In genomic region chr9:129495422-129496186, GRCh38 we compare ENCODE assay signal across 8 cellular contexts.
A peak's percentile ranks its signal among the peaks of the same experiment; 100 is the strongest.
DNase-seq lines count a peak whose midpoint lies in the region; ATAC-seq, FAIRE-seq and TF ChIP-seq lines count a peak whose summit lies in the region.

No MANE protein-coding gene starts in this region.

- H3K36me3 ChIP-seq in smooth muscle cell (ENCODE audit: low read depth): no peaks in the 10 kb centered on the region

- peak; percentile 27 to 42; a peak in 1 of 5 replicates for TF ChIP-seq EP300 in A549 (IDR thresholded peaks at IDR 0.05)

- peaks cover 34% of the 10 kb centered on the region for H3K4me1 Mint-ChIP-seq in activated CD4-positive, alpha-beta T cell treated with anti-CD3 and anti-CD28 coated beads for 36 hours

- H4K20me1 ChIP-seq in smooth muscle cell (ENCODE audit: low read depth): no peaks in the 10 kb centered on the region

- no peak; the same call in 1 of the 2 replicates for TF ChIP-seq POLR2A in A549 (IDR thresholded peaks at IDR 0.05; ENCODE audit: low read length)

- peak; percentile 63 to 76 for ATAC-seq in A549
- ATAC-seq in GM21423 (IDR thresholded peaks at IDR 0.05; ENCODE audit: unreplicated experiment): peak; percentile 52
- peak; percentile 86 for ATAC-seq in activated CD4-positive, alpha-beta T cell treated with anti-CD3 and anti-CD28 coated beads for 36 hours
- no peak for ATAC-seq in GM19395 (IDR thresholded peaks at IDR 0.05; ENCODE audit: unreplicated experiment)

- intact Hi-C loops in activated CD4-positive, alpha-beta T cell treated with anti-CD3 and anti-CD28 coated beads for 36 hours (cut with DNase I, micrococcal nuclease): loop anchor here (1.0 to 10.0 kb wide), 6 partner anchors 7 to 459 kb away; partner anchors contain the start of genes CRAT (in 1 of the 2) and MIGA2 (in 1 of the 2)

- peak overlapping the region; percentile 46 for H3K9ac ChIP-seq in smooth muscle cell (ENCODE audit: low read depth)

- no peaks in the 10 kb centered on the region for H3K27me3 Mint-ChIP-seq in activated CD4-positive, alpha-beta T cell treated with anti-CD3 and anti-CD28 coated beads for 36 hours

- H3K4me2 ChIP-seq in A549 (peak overlapping the region; percentile 87), smooth muscle cell (peak overlapping the region; percentile 88)

- H3K27ac Mint-ChIP-seq in activated CD4-positive, alpha-beta T cell treated with anti-CD3 and anti-CD28 coated beads for 36 hours: peak overlapping the region; percentile 67

- FAIRE-seq in A549 (lab: Jason Lieb, UNC): no peak

- H3F3A ChIP-seq in smooth muscle cell (ENCODE audit: low read depth): peaks cover 37% of the 10 kb centered on the region

- no peaks in the 10 kb centered on the region for H3K9me3 ChIP-seq in A549
- no peaks in the 10 kb centered on the region for H3K9me3 ChIP-seq in smooth muscle cell (replicated peaks; ENCODE audit: low read depth)

- WGBS in A549 (ENCODE audit: missing lambda C conversion rate): under 1% methylated on average over 39 of the region's 43 CpGs
- 12% methylated on average over 42 of the region's 43 CpGs for WGBS in smooth muscle cell (ENCODE audit: low lambda C conversion rate)

- H3K27me3 ChIP-seq in smooth muscle cell (ENCODE audit: low read depth): no peaks in the 10 kb centered on the region

- peaks cover 17% of the 10 kb centered on the region for H3K36me3 Mint-ChIP-seq in activated CD4-positive, alpha-beta T cell treated with anti-CD3 and anti-CD28 coated beads for 36 hours (ENCODE audit: low read depth)

- peak; percentile 95 to 97 for DNase-seq in A549 (ENCODE audit: low read depth in 1 of 2, low spot score in 1 of 2)
- peak; percentile 78 for DNase-seq in NCI-H2227 treated with DMSO at 0.1 percent for 48 hours (lab: John Stamatoyannopoulos, UW)
- DNase-seq in activated CD4-positive, alpha-beta T cell treated with anti-CD3 and anti-CD28 coated beads for 36 hours: peak; percentile 92
- peak; percentile 71 to 91 for DNase-seq in cerebellar nuclear complex (lab: John Stamatoyannopoulos, UW)
- DNase-seq in iris pigment epithelial cell (ENCODE audit: low read depth): peak; percentile 90
- DNase-seq in smooth muscle cell (lab: John Stamatoyannopoulos, UW; ENCODE audit: unreplicated experiment): peak; percentile 54

- peak; percentile 14 to 50; a peak in 3 of 5 replicates for TF ChIP-seq RAD21 in A549 (conservative IDR thresholded peaks at IDR 0.05 in 1 of 2, IDR thresholded peaks at IDR 0.05 in 1 of 2)

- peak overlapping the region; percentile 74 for H3K4me3 Mint-ChIP-seq in activated CD4-positive, alpha-beta T cell treated with anti-CD3 and anti-CD28 coated beads for 36 hours

- H3K79me2 ChIP-seq in smooth muscle cell (ENCODE audit: low read depth): peaks cover 10% of the 10 kb centered on the region

- H3K27ac ChIP-seq in A549 (peak overlapping the region; percentile 99 to 100), smooth muscle cell (ENCODE audit: low read depth) (peak overlapping the region; percentile 94)

- TF ChIP-seq CTCF in A549 (IDR thresholded peaks at IDR 0.05): no peak
- TF ChIP-seq CTCF in smooth muscle cell (IDR thresholded peaks at IDR 0.05; ENCODE audit: borderline replicate concordance, insufficient read depth, poor library complexity, severe bottlenecking): no peak

- H3K4me1 ChIP-seq in A549 (peaks cover 86% of the 10 kb centered on the region), smooth muscle cell (ENCODE audit: low read depth) (peaks cover 46% of the 10 kb centered on the region)

- no peaks in the 10 kb centered on the region for H3K9me3 Mint-ChIP-seq in activated CD4-positive, alpha-beta T cell treated with anti-CD3 and anti-CD28 coated beads for 36 hours (ENCODE audit: low read depth)

- CTCF ChIA-PET in A549 (lab: Yijun Ruan, JAX): interaction anchor here (0.6 to 9.8 kb wide), 19 partner anchors 13 to 364 kb away, joined by 3 to 90 read pairs (median 6); partner anchors contain the start of gene C9orf50
- CTCF ChIA-PET in activated CD4-positive, alpha-beta T cell treated with anti-CD3 and anti-CD28 coated beads for 36 hours (lab: Charles Lee): interaction anchor here (0.6 to 3.0 kb wide), 3 partner anchors 36 to 354 kb away, joined by 3 to 11 read pairs (median 3); no protein-coding TSS in a partner anchor

- POLR2A ChIA-PET in A549 (lab: Yijun Ruan, JAX): interaction anchor here (0.5 to 6.6 kb wide), 28 partner anchors 8 to 364 kb away, joined by 3 to 69 read pairs (median 7); partner anchors contain the start of genes C9orf50 and IER5L
- POLR2A ChIA-PET in activated CD4-positive, alpha-beta T cell treated with anti-CD3 and anti-CD28 coated beads for 36 hours (lab: Charles Lee): interaction anchor here (0.6 to 1.6 kb wide), 3 partner anchors 19 to 621 kb away, joined by 3 to 4 read pairs (median 4); partner anchors contain the start of gene NTMT1

- H2AFZ ChIP-seq in smooth muscle cell (ENCODE audit: low read depth): no peak overlapping the region

- H3K4me3 ChIP-seq in A549 (peak overlapping the region; percentile 63), smooth muscle cell (peak overlapping the region; percentile 58)

TF ChIP-seq in A549, 52 proteins besides CTCF, POLR2A, EP300 and RAD21 (continues in another document):
- TF ChIP-seq NR3C1 (IDR thresholded peaks at IDR 0.05): no peak
- no peak for TF ChIP-seq BHLHE40 (IDR thresholded peaks at IDR 0.05; ENCODE audit: low read depth, low read length)
- no peak for TF ChIP-seq ZC3H11A (IDR thresholded peaks at IDR 0.05)
- TF ChIP-seq JUN (IDR thresholded peaks at IDR 0.05): peak; percentile 93 to 95; a peak in 4 of 5 replicates
- TF ChIP-seq CBX2 (IDR thresholded peaks at IDR 0.05; ENCODE audit: borderline replicate concordance, low read depth): no peak
- TF ChIP-seq USF2 (IDR thresholded peaks at IDR 0.05): peak; percentile 34; the same call in 1 of the 2 replicates
- TF ChIP-seq HEYL (CRISPR knock-in tag; IDR thresholded peaks at IDR 0.05): peak; percentile 60; the same call in 1 of the 2 replicates
- TF ChIP-seq NFE2L2 (conservative IDR thresholded peaks at IDR 0.05; ENCODE audit: low read length): no peak
- peak; percentile 66 for TF ChIP-seq E2F6 (IDR thresholded peaks at IDR 0.05; ENCODE audit: borderline replicate concordance, low read depth)
- peak; percentile 91 for TF ChIP-seq ZSCAN20 (CRISPR knock-in tag; IDR thresholded peaks at IDR 0.05)
- TF ChIP-seq KDM5A (IDR thresholded peaks at IDR 0.05): no peak
- peak; percentile 82 for TF ChIP-seq EHF (CRISPR knock-in tag; IDR thresholded peaks at IDR 0.05)
- no peak for TF ChIP-seq HDAC2 (IDR thresholded peaks at IDR 0.05)
- no peak for TF ChIP-seq MYC (IDR thresholded peaks at IDR 0.05; ENCODE audit: borderline replicate concordance, low read length)
- TF ChIP-seq RCOR1 (IDR thresholded peaks at IDR 0.05; ENCODE audit: low read depth, low read length): no peak
- TF ChIP-seq SMC3 (IDR thresholded peaks at IDR 0.05): peak; percentile 36; the same call in 2 of the 3 replicates
- TF ChIP-seq HOXB5 (CRISPR knock-in tag; IDR thresholded peaks at IDR 0.05): peak; percentile 43; the same call in 1 of the 2 replicates
- peak; percentile 89 for TF ChIP-seq PBX3 (IDR thresholded peaks at IDR 0.05)
- no peak; the same call in 1 of the 2 replicates for TF ChIP-seq FOSB (CRISPR knock-in tag; IDR thresholded peaks at IDR 0.05)
- TF ChIP-seq PHF8 (IDR thresholded peaks at IDR 0.05; ENCODE audit: borderline replicate concordance, low read depth): no peak
- peak; percentile 63 for TF ChIP-seq GATA3 (IDR thresholded peaks at IDR 0.05; ENCODE audit: borderline replicate concordance)
- no peak for TF ChIP-seq KDM1A (IDR thresholded peaks at IDR 0.05; ENCODE audit: low read depth)
- peak; percentile 86 for TF ChIP-seq MAX (IDR thresholded peaks at IDR 0.05)
- no peak for TF ChIP-seq CHD4 (IDR thresholded peaks at IDR 0.05; ENCODE audit: borderline replicate concordance)
- TF ChIP-seq TP53 (CRISPR knock-in tag; IDR thresholded peaks at IDR 0.05): no peak
- TF ChIP-seq ZNF302 (CRISPR knock-in tag; IDR thresholded peaks at IDR 0.05): peak; percentile 72
- peak; percentile 60; the same call in 1 of the 2 replicates for TF ChIP-seq HOXA7 (CRISPR knock-in tag; IDR thresholded peaks at IDR 0.05)
- no peak for TF ChIP-seq NPAS2 (CRISPR knock-in tag; IDR thresholded peaks at IDR 0.05; ENCODE audit: borderline replicate concordance)
- no peak for TF ChIP-seq MAZ (IDR thresholded peaks at IDR 0.05; ENCODE audit: borderline replicate concordance, low read depth, low read length)
- no peak for TF ChIP-seq ESRRA (IDR thresholded peaks at IDR 0.05; ENCODE audit: borderline replicate concordance, low read length)
- no peak for TF ChIP-seq EHMT2 (IDR thresholded peaks at IDR 0.05; ENCODE audit: low read depth)
- no peak for TF ChIP-seq JUNB (IDR thresholded peaks at IDR 0.05)
